ENCODE assay signal across 14 cellular contexts in the genomic region with DNA sequence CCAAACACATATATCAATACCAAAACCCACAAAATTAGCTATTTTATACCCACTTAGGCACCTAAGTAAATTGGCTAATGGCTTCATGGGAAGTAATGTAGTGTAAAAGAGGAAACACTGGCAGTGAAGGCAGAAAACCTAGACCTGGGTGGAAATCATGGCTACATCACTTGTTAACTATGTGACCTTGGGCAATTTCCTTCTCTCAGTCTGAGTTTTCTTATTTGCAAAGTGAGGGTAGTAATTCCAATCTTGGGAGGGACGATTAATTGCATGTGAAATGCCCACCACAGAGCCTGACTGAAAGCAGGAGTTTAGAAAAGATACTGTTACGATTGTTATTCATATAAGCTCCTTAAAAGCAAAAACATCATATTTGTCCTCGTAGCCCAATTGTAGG. TPM values are rescaled to one million over a fixed set of nuclear protein-coding genes. Genes with fewer than 3 reads are reported as not detected.
DNase-seq lines count a peak whose midpoint lies in the region; ATAC-seq and TF ChIP-seq lines count a peak whose summit lies in the region.
"Had no signal": no experiment of that assay in that cellular context is flagged by ENCODE, and none has a peak within 500 bp of the region (broad histone marks: within the 10 kb centered on the region; RNA-seq: fewer than 3 reads in every experiment).

No MANE protein-coding gene starts in this region.

- H3K27ac ChIP-seq in right atrium auricular region, result no peak overlapping the region
- H3K27ac ChIP-seq: ovary had no signal

- no peak for TF ChIP-seq CTCF in right atrium auricular region (IDR thresholded peaks at IDR 0.05)

- H3K27me3 ChIP-seq in right atrium auricular region, result no peaks in the 10 kb centered on the region
- H3K27me3 ChIP-seq: ovary had no signal

- H3K9me3 ChIP-seq in right atrium auricular region, result no peaks in the 10 kb centered on the region
- H3K9me3 ChIP-seq: ovary had no signal

- no peak overlapping the region for H3K4me3 ChIP-seq in right atrium auricular region
- H3K4me3 ChIP-seq: ovary had no signal

- no peaks in the 10 kb centered on the region for H3K36me3 ChIP-seq in right atrium auricular region
- H3K36me3 ChIP-seq: ovary had no signal

- ATAC-seq in GM19467 (IDR thresholded peaks at IDR 0.05; ENCODE audit: unreplicated experiment) (no peak), GM21515 (IDR thresholded peaks at IDR 0.05; ENCODE audit: unreplicated experiment) (no peak)
- ATAC-seq in stimulated activated naive CD8-positive, alpha-beta T cell treated with anti-CD3 and anti-CD28 coated beads, Interleukin-15, Interleukin-2, amounts not matched to agents 100 U/mL and 50 U/mL, for 24 hours, result no peak
- ATAC-seq: HepG2 had no signal

- peak; percentile 24 for DNase-seq in AG08396 (ENCODE audit: low spot score)
- peak; percentile 11 for DNase-seq in HT-29 (ENCODE audit: low spot score)
- DNase-seq in amniotic epithelial cell (ENCODE audit: low read depth), result peak; percentile 74
- DNase-seq in iris pigment epithelial cell (ENCODE audit: low read depth), result peak; percentile 74
- no peak for DNase-seq in stimulated activated naive CD8-positive, alpha-beta T cell treated with anti-CD3 and anti-CD28 coated beads, Interleukin-15, Interleukin-2, amounts not matched to agents 100 U/mL and 50 U/mL, for 24 hours
- DNase-seq in right atrium auricular region (ENCODE audit: low spot score), result no peak
- DNase-seq: activated B cell treated with CpG ODN at 0.5 μM for 24 hours; activated naive CD4-positive, alpha-beta T cell; C1 segment of cervical spinal cord; effector CD8-positive, alpha-beta T cell; ovary had no signal

- H3K4me1 ChIP-seq in right atrium auricular region, result peaks cover 0 to 35% of the 10 kb centered on the region in 2 donors

RNA-seq across cellular contexts. Expression of gene PTPN9, which starts 6.1 kb away (rescaled TPM):
- 22.8 and 28.2 TPM in 2 replicates for total RNA-seq in HT-29 (2014; rRNA removed; shearing (Covaris generic))
- total RNA-seq in right atrium auricular region, result 1 to 10 TPM; 9.6 to 9.9 TPM

RNA-seq across cellular contexts. Expression of gene SNUPN, which starts 52.5 kb away (rescaled TPM):
- 27.2 and 30.6 TPM in 2 replicates for total RNA-seq in HT-29 (2014; rRNA removed; shearing (Covaris generic))
- total RNA-seq in right atrium auricular region, result 10 to 100 TPM; 13.7 to 17.3 TPM

Comparison
In these comparisons a context has a peak if more than half of its experiments do, and no peak if none do; other contexts are left out.
1. DNase-seq: peak in AG08396 (single experiment), HT-29 (single experiment), amniotic epithelial cell (single experiment) and iris pigment epithelial cell (single experiment); none in stimulated activated naive CD8-positive, alpha-beta T cell treated with anti-CD3 and anti-CD28 coated beads, Interleukin-15, Interleukin-2, amounts not matched to agents 100 U/mL and 50 U/mL, for 24 hours (single experiment) and right atrium auricular region (single experiment).